ENCODE assay signal across 18 cellular contexts in genomic region chr9:18997151-18997550, GRCh38. TPM values are rescaled to one million over a fixed set of nuclear protein-coding genes. Genes with fewer than 3 reads are reported as not detected.
DNase-seq lines count a peak whose midpoint lies in the region; ATAC-seq and FAIRE-seq lines count a peak whose summit lies in the region.
"Had no signal": no experiment of that assay in that cellular context is flagged by ENCODE, and none has a peak within 500 bp of the region (broad histone marks: within the 10 kb centered on the region; RNA-seq: fewer than 3 reads in every experiment).

No MANE protein-coding gene starts in this region.

- ATAC-seq in esophagus mucosa = peak; percentile 37
- ATAC-seq in HG03432 (IDR thresholded peaks at IDR 0.05; ENCODE audit: unreplicated experiment) = no peak
- ATAC-seq: GM12878, HepG2 had no signal

- intact Hi-C loops in posterior cingulate gyrus (cut with DNase I) = no loop called here

- FAIRE-seq in RCC 7860 (lab: Jason Lieb, UNC) = no peak
- FAIRE-seq: A204.1, D721Med, GM12878, HepG2 had no signal

- DNase-seq in RCC 7860 (ENCODE audit: low spot score) (peak; percentile 55), kidney glomerular epithelial cell (lab: John Stamatoyannopoulos, UW) (peak; percentile 35), renal cortical epithelial cell (ENCODE audit: low read depth) (peak; percentile 14), posterior cingulate gyrus (no peak), putamen (ENCODE audit: low spot score) (no peak)
- DNase-seq: ACHN; AML-193; Caco-2; CD4-positive, alpha-beta T cell; DMS79 treated with DMSO at 0.1 percent for 48 hours; GM23248; KBM-7 had no signal

RNA-seq across cellular contexts. Expression of gene SAXO1, which starts 35.9 kb away (rescaled TPM):
- total RNA-seq in esophagus mucosa (not detected), renal cortical epithelial cell (under 0.01 TPM in 1 of 2 replicates, not detected in the other)
- total RNA-seq: GM12878, GM23248, HepG2 had no signal

RNA-seq across cellular contexts. Expression of gene RRAGA, which starts 52.1 kb away (rescaled TPM):
- total RNA-seq in esophagus mucosa (56.1 TPM), renal cortical epithelial cell (22.2 and 76.9 TPM in 2 replicates)

Comparison
In these comparisons a context has a peak if more than half of its experiments do, and no peak if none do; other contexts are left out.
1. DNase-seq: peak in RCC 7860 (single experiment), kidney glomerular epithelial cell (single experiment) and renal cortical epithelial cell (single experiment); none in posterior cingulate gyrus (0 of 10) and putamen (single experiment).